Comparison of ENCODE assay signal across 8 cellular contexts in the genomic region with DNA sequence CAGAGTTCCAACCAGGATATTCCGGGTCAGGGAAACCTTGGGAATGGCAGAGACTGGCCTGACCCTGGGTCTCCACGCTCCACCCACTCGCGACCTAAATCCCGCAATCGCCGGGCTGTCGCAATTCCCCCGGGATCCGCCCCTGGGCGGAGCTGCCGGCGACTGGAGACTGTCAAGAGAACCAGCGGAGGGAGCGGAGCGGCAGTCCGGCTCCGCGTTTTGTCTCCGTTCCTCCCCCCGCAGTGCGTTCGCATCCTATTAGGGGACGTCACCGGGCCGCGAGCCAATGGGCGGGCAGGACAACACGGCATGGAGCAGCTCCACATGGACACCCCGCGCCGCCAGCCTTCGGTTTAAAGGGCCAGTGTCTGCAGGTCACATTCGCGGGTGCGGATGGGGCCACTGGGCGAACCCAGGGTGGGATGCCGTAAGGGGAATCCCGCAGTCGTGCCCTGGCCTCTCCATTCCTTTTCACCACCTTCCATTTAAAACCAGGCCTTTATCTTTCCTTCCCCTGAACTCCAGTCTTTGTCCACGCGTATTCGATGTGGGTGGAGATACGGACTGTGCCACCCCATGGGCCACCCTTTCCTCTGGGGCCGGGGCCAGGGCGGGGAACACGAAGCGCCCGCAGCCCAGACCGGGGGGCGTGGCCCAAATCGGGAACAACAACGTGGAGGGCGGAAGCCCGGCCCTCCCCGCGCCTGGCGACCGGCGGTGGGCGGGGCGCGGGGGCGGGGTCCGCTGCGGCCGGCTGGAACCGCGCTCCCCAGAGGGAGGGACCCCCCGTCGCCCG. TPM values are rescaled to one million over a fixed set of nuclear protein-coding genes. Genes with fewer than 3 reads are reported as not detected.
DNase-seq lines count a peak whose midpoint lies in the region; ATAC-seq and TF ChIP-seq lines count a peak whose summit lies in the region.

No MANE protein-coding gene starts in this region.

- peak in 2 of 4 donors; percentile 25 to 76 for TF ChIP-seq POLR2A in upper lobe of left lung (IDR thresholded peaks at IDR 0.05)

- H3K4me3 Mint-ChIP-seq in T-helper 1 cell treated with Interleukin-12 subunit alpha and Interleukin-12 subunit beta and Interleukin-4 antibody, amounts not matched to agents 30 μg/mL and 1 μg/mL, for 36 hours: peak overlapping the region; percentile 92

- WGBS in upper lobe of left lung, 2 donors: 1% methylated on average over 41 to 47 of the region's 72 CpGs

- intact Hi-C loops in left cardiac atrium (cut with DNase I) (no loop called here), posterior cingulate gyrus (cut with DNase I) (loop anchor here (1.0 to 5.0 kb wide), 2 partner anchors 8 to 191 kb away; partner anchors contain the start of gene PAFAH1B1)

- peak overlapping the region; percentile 70 for H3K4me3 ChIP-seq in GM12875 (ENCODE audit: low read depth, low read length)
- H3K4me3 ChIP-seq in upper lobe of left lung: peak overlapping the region; percentile 33 to 87 (median 68)

- H3K9me3 ChIP-seq in upper lobe of left lung: no peaks in the 10 kb centered on the region

- H3K27ac ChIP-seq in upper lobe of left lung: peak overlapping the region; percentile 98 to 99 (median 98)

- peak; percentile 52 for ATAC-seq in HG02852 (IDR thresholded peaks at IDR 0.05; ENCODE audit: unreplicated experiment)
- peak; percentile 62 to 63 for ATAC-seq in left cardiac atrium
- peak; percentile 76 to 92 for ATAC-seq in upper lobe of left lung (ENCODE audit: low FRiP score in 2 of 2)

- H3K4me1 Mint-ChIP-seq in T-helper 1 cell treated with Interleukin-12 subunit alpha and Interleukin-12 subunit beta and Interleukin-4 antibody, amounts not matched to agents 30 μg/mL and 1 μg/mL, for 36 hours (ENCODE audit: low read depth): peaks cover 31% of the 10 kb centered on the region

- TF ChIP-seq EP300 in upper lobe of left lung (IDR thresholded peaks at IDR 0.05): peak in 1 of 4 donors; percentile 60

- peaks cover 2% of the 10 kb centered on the region for H3K36me3 Mint-ChIP-seq in T-helper 1 cell treated with Interleukin-12 subunit alpha and Interleukin-12 subunit beta and Interleukin-4 antibody, amounts not matched to agents 30 μg/mL and 1 μg/mL, for 36 hours (ENCODE audit: low read depth)

- peak; percentile 97 for DNase-seq in NCI-H146 treated with DMSO at 0.1 percent for 48 hours (lab: John Stamatoyannopoulos, UW; ENCODE audit: unreplicated experiment)
- peak; percentile 85 to 100 (median 99) for DNase-seq in amygdala (lab: John Stamatoyannopoulos, UW)
- DNase-seq in left cardiac atrium: peak; percentile 100
- peak; percentile 100 for DNase-seq in posterior cingulate gyrus
- DNase-seq in upper lobe of left lung: peak; percentile 99 to 100

- TF ChIP-seq CTCF in GM12875 (IDR thresholded peaks at IDR 0.05; ENCODE audit: borderline replicate concordance, insufficient read depth, low read depth, low read length) (no peak), upper lobe of left lung (IDR thresholded peaks at IDR 0.05) (no peak)

- no peaks in the 10 kb centered on the region for H3K36me3 ChIP-seq in upper lobe of left lung

- H3K4me1 ChIP-seq in upper lobe of left lung: peaks cover 38 to 67% (median 44%) of the 10 kb centered on the region in 4 donors

- H3K9me3 Mint-ChIP-seq in T-helper 1 cell treated with Interleukin-12 subunit alpha and Interleukin-12 subunit beta and Interleukin-4 antibody, amounts not matched to agents 30 μg/mL and 1 μg/mL, for 36 hours: no peaks in the 10 kb centered on the region

- H3K27ac Mint-ChIP-seq in T-helper 1 cell treated with Interleukin-12 subunit alpha and Interleukin-12 subunit beta and Interleukin-4 antibody, amounts not matched to agents 30 μg/mL and 1 μg/mL, for 36 hours: peak overlapping the region; percentile 99

- H3K27me3 Mint-ChIP-seq in T-helper 1 cell treated with Interleukin-12 subunit alpha and Interleukin-12 subunit beta and Interleukin-4 antibody, amounts not matched to agents 30 μg/mL and 1 μg/mL, for 36 hours (ENCODE audit: low read depth): no peaks in the 10 kb centered on the region

- H3K27me3 ChIP-seq in upper lobe of left lung: peaks cover 0 to 2% (median 0%) of the 10 kb centered on the region in 4 donors

RNA-seq across cellular contexts. Expression of gene MNT, which starts 0.8 kb away (rescaled TPM):
- 10 to 100 TPM; 11.2 to 12.7 TPM for total RNA-seq in left cardiac atrium
- total RNA-seq in upper lobe of left lung: 10 to 100 TPM; 14.9 to 68.1 (median 38.6) TPM

Comparison
In these comparisons a context has a peak if more than half of its experiments do, and no peak if none do; other contexts are left out.
1. Peak in every context shown above with its lines: DNase-seq, ATAC-seq, H3K4me3 ChIP-seq and H3K27ac ChIP-seq.